In the genomic region with DNA sequence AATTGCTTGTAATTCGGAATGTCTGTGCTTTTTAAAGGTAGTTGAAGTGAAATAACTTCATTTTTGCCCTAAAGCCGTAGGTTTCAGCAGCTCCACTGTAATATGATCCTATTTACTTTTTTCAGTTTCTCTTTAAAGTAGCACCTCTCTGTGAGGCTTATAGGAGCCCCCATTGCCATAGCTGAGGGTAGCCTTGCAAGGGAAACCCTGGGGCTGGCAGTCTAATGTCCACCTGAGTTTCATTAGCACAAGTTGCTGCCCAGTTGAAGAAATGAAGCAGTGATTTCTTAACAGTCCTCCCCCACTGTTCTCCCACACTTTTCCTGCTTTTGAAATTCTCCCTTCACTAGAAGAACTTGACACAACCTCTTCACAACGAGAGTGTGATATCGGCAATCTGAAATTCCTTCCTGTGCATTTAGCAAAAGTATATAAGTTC, we compare ENCODE assay signal across 10 cellular contexts. TPM values are rescaled to one million over a fixed set of nuclear protein-coding genes. Genes with fewer than 3 reads are reported as not detected.
DNase-seq lines count a peak whose midpoint lies in the region; ATAC-seq, FAIRE-seq and TF ChIP-seq lines count a peak whose summit lies in the region.
"Had no signal": no experiment of that assay in that cellular context is flagged by ENCODE, and none has a peak within 500 bp of the region (broad histone marks: within the 10 kb centered on the region; RNA-seq: fewer than 3 reads in every experiment).

No MANE protein-coding gene starts in this region.

- H3K36me3 ChIP-seq in GM23338 (ENCODE audit: insufficient read depth) (no peaks in the 10 kb centered on the region), keratinocyte (ENCODE audit: control insufficient read depth in 2 of 2, extremely low read depth in 1 of 2, insufficient read depth in 2 of 2, low read length in 2 of 2) (no peaks in the 10 kb centered on the region), stomach smooth muscle (ENCODE audit: control insufficient read depth in 2 of 2, insufficient read depth in 2 of 2, low read length in 2 of 2) (no peaks in the 10 kb centered on the region)

- H3K27ac ChIP-seq in GM23338 (ENCODE audit: low read depth) (no peak overlapping the region), keratinocyte (ENCODE audit: control insufficient read depth, insufficient read depth, low read length) (no peak overlapping the region), stomach smooth muscle (ENCODE audit: low read length) (no peak overlapping the region), substantia nigra (ENCODE audit: low read depth, low read length, poor library complexity, severe bottlenecking) (no peak overlapping the region)

- H3K9me2 ChIP-seq in GM23338 (ENCODE audit: insufficient read depth): no peaks in the 10 kb centered on the region; the same call in 1 of the 2 replicates

- peaks cover 26% of the 10 kb centered on the region for H3K27me3 ChIP-seq in GM23338 (ENCODE audit: insufficient read depth)
- no peaks in the 10 kb centered on the region for H3K27me3 ChIP-seq in keratinocyte (ENCODE audit: control insufficient read depth, extremely low read depth, insufficient read depth, low read length)
- H3K27me3 ChIP-seq in stomach smooth muscle (ENCODE audit: control insufficient read depth in 1 of 2, insufficient read depth in 2 of 2, low read length in 2 of 2): peaks cover 0 to 3% of the 10 kb centered on the region in 2 donors

- peak; percentile 7; the same call in 1 of the 3 replicates for ATAC-seq in GM23338
- ATAC-seq in WTC11: no peak
- ATAC-seq in HG02623 (IDR thresholded peaks at IDR 0.05; ENCODE audit: unreplicated experiment): no peak

- peak; percentile 43 for DNase-seq in GM23338 (ENCODE audit: low spot score)
- DNase-seq in WTC11 (ENCODE audit: low spot score): no peak
- DNase-seq in keratinocyte (ENCODE audit: low read depth, low spot score): no peak
- no peak for DNase-seq in glomerular visceral epithelial cell (ENCODE audit: extremely low spot score)
- no peak for DNase-seq in mucosa of gallbladder (ENCODE audit: low spot score)
- DNase-seq in substantia nigra (lab: John Stamatoyannopoulos, UW): no peak
- DNase-seq: NCI-H1930; stimulated activated naive CD4-positive, alpha-beta T cell treated with Interleukin-2 at 50 U/mL for 16 hours had no signal

- H3K9me3 ChIP-seq in keratinocyte (ENCODE audit: control insufficient read depth, low read depth, low read length) (no peaks in the 10 kb centered on the region), stomach smooth muscle (ENCODE audit: control insufficient read depth in 2 of 2, low read length in 2 of 2) (no peaks in the 10 kb centered on the region)

- POLR2A ChIA-PET in WTC11 (lab: Charles Lee): no interaction called here

- H3K36me3 Mint-ChIP-seq in GM23338 (ENCODE audit: low read depth) (peaks cover 5% of the 10 kb centered on the region; the same call in 1 of the 3 replicates), WTC11 (peaks cover 8% of the 10 kb centered on the region)

- no peaks in the 10 kb centered on the region for H3K9me1 ChIP-seq in keratinocyte (ENCODE audit: control insufficient read depth, extremely low read depth, insufficient read depth, low read length)

- TF ChIP-seq CTCF in GM23338 (conservative IDR thresholded peaks at IDR 0.05; ENCODE audit: low read depth in 2 of 2) (no peak), WTC11 (IDR thresholded peaks at IDR 0.05) (no peak), keratinocyte (optimal IDR thresholded peaks at IDR 0.05 in 1 of 3, IDR thresholded peaks at IDR 0.05 in 1 of 3, conservative IDR thresholded peaks at IDR 0.05 in 1 of 3; ENCODE audit: extremely low read depth in 1 of 3, insufficient read depth in 2 of 3, low read length in 3 of 3) (no peak)

- H3K4me3 Mint-ChIP-seq in GM23338: peak overlapping the region; percentile 73
- peak overlapping the region; percentile 89 for H3K4me3 Mint-ChIP-seq in WTC11

- H3K27me3 Mint-ChIP-seq in GM23338 (ENCODE audit: insufficient read depth, low read depth, poor library complexity) (peaks cover 2% of the 10 kb centered on the region), WTC11 (ENCODE audit: low read depth) (peaks cover 22% of the 10 kb centered on the region)

- no peaks in the 10 kb centered on the region; the same call in 1 of the 3 replicates for H3K9me3 Mint-ChIP-seq in GM23338
- peaks cover 8% of the 10 kb centered on the region for H3K9me3 Mint-ChIP-seq in WTC11

- H4K20me1 ChIP-seq in GM23338 (replicated peaks; ENCODE audit: insufficient read depth) (no peaks in the 10 kb centered on the region), keratinocyte (ENCODE audit: control insufficient read depth, extremely low read depth, insufficient read depth, low read length) (no peaks in the 10 kb centered on the region)

- dilution Hi-C loops in keratinocyte (cut with MboI; ENCODE audit: extremely low pct_ligation_motif_present, low sequenced_read_pairs): no loop called here

- peak; percentile 55 for FAIRE-seq in keratinocyte (lab: Jason Lieb, UNC)

- no peaks in the 10 kb centered on the region for H3F3A ChIP-seq in GM23338 (replicated peaks; ENCODE audit: low read depth)

- H3K27ac Mint-ChIP-seq in GM23338 (no peak overlapping the region), WTC11 (no peak overlapping the region)

- peak overlapping the region; percentile 86 for H3K4me2 ChIP-seq in GM23338
- H3K4me2 ChIP-seq in keratinocyte (ENCODE audit: control insufficient read depth, extremely low read depth, insufficient read depth, low read depth, low read length): peak overlapping the region; percentile 97

- no peak overlapping the region for H3K9ac ChIP-seq in keratinocyte (ENCODE audit: control insufficient read depth, extremely low read depth, insufficient read depth, low read length)
- peak overlapping the region; percentile 1 to 14 for H3K9ac ChIP-seq in stomach smooth muscle (ENCODE audit: low read length in 2 of 2)

- H2AFZ ChIP-seq in GM23338 (no peak overlapping the region; the same call in 1 of the 2 replicates), keratinocyte (ENCODE audit: control insufficient read depth, low read length) (peak overlapping the region; percentile 58)

- H3K79me2 ChIP-seq in GM23338 (replicated peaks; ENCODE audit: insufficient read depth): no peaks in the 10 kb centered on the region
- H3K79me2 ChIP-seq in keratinocyte (ENCODE audit: control insufficient read depth, insufficient read depth, low read length): no peaks in the 10 kb centered on the region

- peak overlapping the region; percentile 75 for H3K4me3 ChIP-seq in GM23338
- peak overlapping the region in 2 of 3 experiments; percentile 34 to 76 for H3K4me3 ChIP-seq in keratinocyte (ENCODE audit: control insufficient read depth in 2 of 3, extremely low read depth in 1 of 3, insufficient read depth in 2 of 3, low read depth in 1 of 3, low read length in 3 of 3)
- H3K4me3 ChIP-seq in stomach smooth muscle (ENCODE audit: low read length in 2 of 2): peak overlapping the region; percentile 41 to 77

- CTCF ChIA-PET in WTC11 (lab: Charles Lee): no interaction called here

- H3K4me1 ChIP-seq in GM23338 (ENCODE audit: insufficient read depth) (peaks cover 20% of the 10 kb centered on the region), keratinocyte (ENCODE audit: control insufficient read depth, extremely low read depth, insufficient read depth, low read length) (peaks cover 18% of the 10 kb centered on the region), stomach smooth muscle (ENCODE audit: control insufficient read depth, insufficient read depth, low read length) (no peaks in the 10 kb centered on the region)

- H3K4me1 Mint-ChIP-seq in GM23338 (peaks cover 19% of the 10 kb centered on the region), WTC11 (peaks cover 31% of the 10 kb centered on the region)

TF ChIP-seq in WTC11, 78 proteins besides CTCF, POLR2A, EP300 and RAD21 (continues in another document):
- TF ChIP-seq, protein P1, sequence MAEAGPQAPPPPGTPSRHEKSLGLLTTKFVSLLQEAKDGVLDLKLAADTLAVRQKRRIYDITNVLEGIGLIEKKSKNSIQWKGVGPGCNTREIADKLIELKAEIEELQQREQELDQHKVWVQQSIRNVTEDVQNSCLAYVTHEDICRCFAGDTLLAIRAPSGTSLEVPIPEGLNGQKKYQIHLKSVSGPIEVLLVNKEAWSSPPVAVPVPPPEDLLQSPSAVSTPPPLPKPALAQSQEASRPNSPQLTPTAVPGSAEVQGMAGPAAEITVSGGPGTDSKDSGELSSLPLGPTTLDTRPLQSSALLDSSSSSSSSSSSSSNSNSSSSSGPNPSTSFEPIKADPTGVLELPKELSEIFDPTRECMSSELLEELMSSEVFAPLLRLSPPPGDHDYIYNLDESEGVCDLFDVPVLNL (CRISPR knock-in tag; IDR thresholded peaks at IDR 0.05; ENCODE audit: borderline replicate concordance, low read depth): no peak
- TF ChIP-seq ZNF317 (CRISPR knock-in tag; IDR thresholded peaks at IDR 0.05; ENCODE audit: borderline replicate concordance, low read depth): no peak

RNA-seq across cellular contexts. Expression of a gene that starts 1.5 kb away (rescaled TPM):
- 8.7 and 17.2 TPM in 2 replicates for total RNA-seq in GM23338 (2014; rRNA removed; shearing (Covaris generic))
- polyA plus RNA-seq in GM23338 (2016; fragmentation: Nextera tagmentation; extraction: Ambion mirVana) (1.6 and 2.7 TPM in 2 replicates), keratinocyte (1.4 to 3.3 TPM (median 1.8 TPM) in 3 replicates)
- total RNA-seq in WTC11 (2021) (5.6 to 10.6 TPM (median 10.5 TPM) in 3 replicates), mucosa of gallbladder (3.7 TPM)
- 1.7 TPM for polyA plus RNA-seq in keratinocyte (2011; ENCODE audit: low read depth)
- 0.52 and 0.94 TPM in 2 replicates for polyA plus RNA-seq in keratinocyte (2011; cell fraction: cytosol; rRNA removed)
- 6.0 and 6.5 TPM in 2 replicates for polyA plus RNA-seq in keratinocyte (2011; cell fraction: nucleus; rRNA removed)
- 0.51 and 0.83 TPM in 2 replicates for polyA plus RNA-seq in keratinocyte (2012; ENCODE audit: low replicate concordance)
- polyA minus RNA-seq in keratinocyte: 5.4 to 12.3 TPM (median 7.0 TPM) in 3 replicates
- 0.38 TPM for polyA minus RNA-seq in keratinocyte (2011; cell fraction: cytosol; rRNA and poly(A)+ RNA removed)
- 5.9 and 10.5 TPM in 2 replicates for polyA minus RNA-seq in keratinocyte (2011; cell fraction: nucleus; rRNA and poly(A)+ RNA removed)
